Comparison of ENCODE assay signal across 19 cellular contexts in genomic region chr21:37184784-37185593, GRCh38.
A peak's percentile ranks its signal among the peaks of the same experiment; 100 is the strongest.
DNase-seq lines count a peak whose midpoint lies in the region; ATAC-seq lines count a peak whose summit lies in the region.
"Had no signal": no experiment of that assay in that cellular context is flagged by ENCODE, and none has a peak within 500 bp of the region (broad histone marks: within the 10 kb centered on the region; RNA-seq: fewer than 3 reads in every experiment).

No MANE protein-coding gene starts in this region.

- ATAC-seq in stimulated activated effector memory CD8-positive, alpha-beta T cell treated with anti-CD3 and anti-CD28 coated beads, Interleukin-12 subunit alpha, Interleukin-12 subunit beta, amount 100 ng/mL, for 72 hours = peak; percentile 84
- no peak for ATAC-seq in GM19351 (IDR thresholded peaks at IDR 0.05; ENCODE audit: unreplicated experiment)
- ATAC-seq: Right ventricle myocardium inferior had no signal

- DNase-seq in activated CD4-positive, alpha-beta T cell treated with anti-CD3 and anti-CD28 coated beads, Interleukin-2, amount 10 ng/mL, durations not matched to agents 24 days and 14 days = peak; percentile 55
- DNase-seq in activated CD4-positive, alpha-beta T cell treated with anti-CD3 and anti-CD28 coated beads for 4 hours = no peak
- DNase-seq in activated naive CD4-positive, alpha-beta T cell treated with anti-CD3 and anti-CD28 coated beads, Interleukin-2, amount 50 U/mL, for 16 hours = no peak
- DNase-seq in stimulated activated effector memory CD8-positive, alpha-beta T cell treated with anti-CD3 and anti-CD28 coated beads, Interleukin-12 subunit alpha, Interleukin-12 subunit beta, amount 100 ng/mL, for 72 hours (ENCODE audit: low spot score in 2 of 2) = no peak
- DNase-seq: COR-L47, DMS 273 treated with DMSO at 0.1 percent for 48 hours, DND-41, H9, Kasumi-1, MG63, NCI-H1048, NCI-H1436, NCI-H2029, NCI-H2171 had no signal

- intact Hi-C loops in activated CD4-positive, alpha-beta T cell treated with anti-CD3 and anti-CD28 coated beads, Interleukin-2, amount 10 ng/mL, durations not matched to agents 24 days and 14 days (cut with micrococcal nuclease) = no loop called here

- H3K9me3 Mint-ChIP-seq in activated CD4-positive, alpha-beta T cell treated with anti-CD3 and anti-CD28 coated beads, Interleukin-2, amount 10 ng/mL, durations not matched to agents 24 days and 14 days = no peaks in the 10 kb centered on the region
- no peaks in the 10 kb centered on the region for H3K9me3 Mint-ChIP-seq in activated naive CD4-positive, alpha-beta T cell treated with anti-CD3 and anti-CD28 coated beads, Interleukin-2, amount 50 U/mL, for 24 hours
- H3K9me3 Mint-ChIP-seq in IgD-negative memory B cell = no peaks in the 10 kb centered on the region
- H3K9me3 Mint-ChIP-seq in stimulated activated effector memory CD8-positive, alpha-beta T cell treated with anti-CD3 and anti-CD28 coated beads, Interleukin-12 subunit alpha, Interleukin-12 subunit beta, amount 100 ng/mL, for 72 hours = peaks cover 2% of the 10 kb centered on the region
- H3K9me3 Mint-ChIP-seq: H9 had no signal

- no peak overlapping the region for H3K27ac Mint-ChIP-seq in activated CD4-positive, alpha-beta T cell treated with anti-CD3 and anti-CD28 coated beads, Interleukin-2, amount 10 ng/mL, durations not matched to agents 24 days and 14 days
- peak overlapping the region; percentile 32 for H3K27ac Mint-ChIP-seq in activated naive CD4-positive, alpha-beta T cell treated with anti-CD3 and anti-CD28 coated beads, Interleukin-2, amount 50 U/mL, for 24 hours
- peak overlapping the region in 2 of 3 donors; percentile 18 to 57 for H3K27ac Mint-ChIP-seq in IgD-negative memory B cell
- H3K27ac Mint-ChIP-seq in stimulated activated effector memory CD8-positive, alpha-beta T cell treated with anti-CD3 and anti-CD28 coated beads, Interleukin-12 subunit alpha, Interleukin-12 subunit beta, amount 100 ng/mL, for 72 hours = peak overlapping the region; percentile 12
- H3K27ac Mint-ChIP-seq: B cell had no signal

- no peaks in the 10 kb centered on the region for H3K27me3 Mint-ChIP-seq in activated CD4-positive, alpha-beta T cell treated with anti-CD3 and anti-CD28 coated beads, Interleukin-2, amount 10 ng/mL, durations not matched to agents 24 days and 14 days
- H3K27me3 Mint-ChIP-seq in activated naive CD4-positive, alpha-beta T cell treated with anti-CD3 and anti-CD28 coated beads, Interleukin-2, amount 50 U/mL, for 24 hours = no peaks in the 10 kb centered on the region
- no peaks in the 10 kb centered on the region for H3K27me3 Mint-ChIP-seq in IgD-negative memory B cell
- H3K27me3 Mint-ChIP-seq: B cell had no signal

- H3K36me3 Mint-ChIP-seq in activated CD4-positive, alpha-beta T cell treated with anti-CD3 and anti-CD28 coated beads, Interleukin-2, amount 10 ng/mL, durations not matched to agents 24 days and 14 days (ENCODE audit: low read depth) = peaks cover 42% of the 10 kb centered on the region
- H3K36me3 Mint-ChIP-seq in activated naive CD4-positive, alpha-beta T cell treated with anti-CD3 and anti-CD28 coated beads, Interleukin-2, amount 50 U/mL, for 24 hours = peaks cover 19% of the 10 kb centered on the region
- H3K36me3 Mint-ChIP-seq in IgD-negative memory B cell = peaks cover 2% of the 10 kb centered on the region
- peaks cover 80% of the 10 kb centered on the region for H3K36me3 Mint-ChIP-seq in stimulated activated effector memory CD8-positive, alpha-beta T cell treated with anti-CD3 and anti-CD28 coated beads, Interleukin-12 subunit alpha, Interleukin-12 subunit beta, amount 100 ng/mL, for 72 hours

- peaks cover 10% of the 10 kb centered on the region for H3K4me1 Mint-ChIP-seq in activated CD4-positive, alpha-beta T cell treated with anti-CD3 and anti-CD28 coated beads, Interleukin-2, amount 10 ng/mL, durations not matched to agents 24 days and 14 days
- H3K4me1 Mint-ChIP-seq in activated naive CD4-positive, alpha-beta T cell treated with anti-CD3 and anti-CD28 coated beads, Interleukin-2, amount 50 U/mL, for 24 hours = no peaks in the 10 kb centered on the region
- peaks cover 0 to 5% (median 2%) of the 10 kb centered on the region in 3 donors for H3K4me1 Mint-ChIP-seq in IgD-negative memory B cell
- H3K4me1 Mint-ChIP-seq in stimulated activated effector memory CD8-positive, alpha-beta T cell treated with anti-CD3 and anti-CD28 coated beads, Interleukin-12 subunit alpha, Interleukin-12 subunit beta, amount 100 ng/mL, for 72 hours = peaks cover 8% of the 10 kb centered on the region
- H3K4me1 Mint-ChIP-seq: B cell, H9 had no signal

- H3K4me3 Mint-ChIP-seq in activated CD4-positive, alpha-beta T cell treated with anti-CD3 and anti-CD28 coated beads, Interleukin-2, amount 10 ng/mL, durations not matched to agents 24 days and 14 days = no peak overlapping the region
- H3K4me3 Mint-ChIP-seq in activated naive CD4-positive, alpha-beta T cell treated with anti-CD3 and anti-CD28 coated beads, Interleukin-2, amount 50 U/mL, for 24 hours = no peak overlapping the region
- no peak overlapping the region for H3K4me3 Mint-ChIP-seq in IgD-negative memory B cell
- no peak overlapping the region for H3K4me3 Mint-ChIP-seq in stimulated activated effector memory CD8-positive, alpha-beta T cell treated with anti-CD3 and anti-CD28 coated beads, Interleukin-12 subunit alpha, Interleukin-12 subunit beta, amount 100 ng/mL, for 72 hours
- H3K4me3 Mint-ChIP-seq: B cell, H9 had no signal
